ENCODE assay signal across 11 cellular contexts in the genomic region with DNA sequence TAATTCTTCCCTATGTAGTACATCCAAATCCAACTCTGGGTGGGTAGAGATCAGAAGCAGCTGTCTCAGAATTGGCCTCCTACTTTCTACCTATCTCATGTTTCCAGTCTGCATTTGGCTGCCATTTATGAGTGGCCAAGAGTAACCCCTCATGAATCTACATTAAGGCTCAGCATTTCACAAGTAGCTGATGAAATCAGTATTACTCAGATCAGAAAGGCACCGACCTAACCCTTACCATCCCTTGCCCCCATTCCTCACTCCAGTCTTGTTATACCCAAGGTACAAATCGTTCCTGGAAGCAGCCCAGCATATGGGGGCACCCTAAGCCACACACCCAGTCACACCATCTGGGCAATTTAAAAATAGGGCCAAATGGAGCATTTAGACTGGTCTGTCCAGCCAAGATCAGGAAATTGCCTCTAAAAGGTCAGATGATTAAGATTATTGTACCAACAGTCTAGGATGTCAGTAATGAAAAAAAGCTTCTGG. TPM values are rescaled to one million over a fixed set of nuclear protein-coding genes. Genes with fewer than 3 reads are reported as not detected.
DNase-seq lines count a peak whose midpoint lies in the region; ATAC-seq and TF ChIP-seq lines count a peak whose summit lies in the region.
"Had no signal": no experiment of that assay in that cellular context is flagged by ENCODE, and none has a peak within 500 bp of the region (broad histone marks: within the 10 kb centered on the region; RNA-seq: fewer than 3 reads in every experiment).

No MANE protein-coding gene starts in this region.

- H3F3A ChIP-seq in PC-3 (ENCODE audit: low read length, unreplicated experiment), result no peaks in the 10 kb centered on the region

- DNase-seq in T-helper 1 cell (no peak), PC-3 (no peak), cerebellar cortex (ENCODE audit: low spot score) (peak; percentile 67), renal cortical epithelial cell (ENCODE audit: low read depth) (peak; percentile 80), NCI-H1417 (lab: John Stamatoyannopoulos, UW) (no peak), Peyer's patch (no peak)
- DNase-seq: NCI-H2171 treated with DMSO at 0.1 percent for 48 hours had no signal

- H3K27ac Mint-ChIP-seq in T-helper 1 cell treated with Interleukin-12 subunit alpha and Interleukin-12 subunit beta and Interleukin-4 antibody, amounts not matched to agents 30 μg/mL and 1 μg/mL, for 36 hours, result peak overlapping the region; percentile 28

- no peak for TF ChIP-seq POLR2A in Peyer's patch (IDR thresholded peaks at IDR 0.05)

- no TSS peak for BruUV-seq in PC-3 (replicated peaks; lab: Mats Ljungman, UMichigan)

- peaks cover 9% of the 10 kb centered on the region for H3K9me3 Mint-ChIP-seq in T-helper 1 cell treated with Interleukin-12 subunit alpha and Interleukin-12 subunit beta and Interleukin-4 antibody, amounts not matched to agents 30 μg/mL and 1 μg/mL, for 36 hours

- H3K4me3 ChIP-seq in PC-3 (ENCODE audit: low read length), result no peak overlapping the region
- no peak overlapping the region for H3K4me3 ChIP-seq in Peyer's patch
- H3K4me3 ChIP-seq: cardiac muscle cell, vagina had no signal

- peaks cover 46% of the 10 kb centered on the region for H3K36me3 Mint-ChIP-seq in T-helper 1 cell treated with Interleukin-12 subunit alpha and Interleukin-12 subunit beta and Interleukin-4 antibody, amounts not matched to agents 30 μg/mL and 1 μg/mL, for 36 hours (ENCODE audit: low read depth)

- H3K4me1 ChIP-seq in PC-3 (ENCODE audit: insufficient read depth, low read length), result peaks cover 13% of the 10 kb centered on the region
- H3K4me1 ChIP-seq in Peyer's patch, result no peaks in the 10 kb centered on the region
- H3K4me1 ChIP-seq: vagina had no signal

- CTCF ChIA-PET in PC-3 (lab: Charles Lee), result no interaction called here

- H3K27ac ChIP-seq in PC-3 (ENCODE audit: low read length), result no peak overlapping the region
- no peak overlapping the region for H3K27ac ChIP-seq in Peyer's patch
- H3K27ac ChIP-seq: cardiac muscle cell, vagina had no signal

- peak overlapping the region; percentile 43; the same call in 1 of the 2 replicates for H2AFZ ChIP-seq in PC-3 (ENCODE audit: low read length)

- no peaks in the 10 kb centered on the region for H3K27me3 ChIP-seq in PC-3 (ENCODE audit: low read length)
- H3K27me3 ChIP-seq in Peyer's patch, result no peaks in the 10 kb centered on the region
- H3K27me3 ChIP-seq: cardiac muscle cell, vagina had no signal

- H3K36me3 ChIP-seq in PC-3 (ENCODE audit: low read depth, low read length) (no peaks in the 10 kb centered on the region), Peyer's patch (no peaks in the 10 kb centered on the region)
- H3K36me3 ChIP-seq: cardiac muscle cell, vagina had no signal

- H3K79me2 ChIP-seq in PC-3 (ENCODE audit: low read length), result no peaks in the 10 kb centered on the region

- H3K9me3 ChIP-seq in PC-3 (ENCODE audit: low read length) (no peaks in the 10 kb centered on the region), Peyer's patch (no peaks in the 10 kb centered on the region)
- H3K9me3 ChIP-seq: vagina had no signal

- TF ChIP-seq CTCF in PC-3 (conservative IDR thresholded peaks at IDR 0.05; ENCODE audit: low read depth, low read length) (no peak), Peyer's patch (IDR thresholded peaks at IDR 0.05) (no peak)

- ATAC-seq in PC-3 (no peak), HG03442 (IDR thresholded peaks at IDR 0.05; ENCODE audit: unreplicated experiment) (no peak)

- peak overlapping the region; percentile 26 for H3K4me2 ChIP-seq in PC-3 (ENCODE audit: low read length)

- intact Hi-C loops in PC-3 (cut with micrococcal nuclease), result no loop called here

- H4K20me1 ChIP-seq in PC-3 (ENCODE audit: low read length), result no peaks in the 10 kb centered on the region

- POLR2A ChIA-PET in PC-3 (lab: Charles Lee; ENCODE audit: unreplicated experiment), result no interaction called here

- no peak overlapping the region for H3K9ac ChIP-seq in PC-3 (ENCODE audit: low read length)

- no peak overlapping the region for H3K4me3 Mint-ChIP-seq in T-helper 1 cell treated with Interleukin-12 subunit alpha and Interleukin-12 subunit beta and Interleukin-4 antibody, amounts not matched to agents 30 μg/mL and 1 μg/mL, for 36 hours

- H3K9me2 ChIP-seq in PC-3 (replicated peaks; ENCODE audit: low read length), result no peaks in the 10 kb centered on the region

- no peaks in the 10 kb centered on the region for H3K27me3 Mint-ChIP-seq in T-helper 1 cell treated with Interleukin-12 subunit alpha and Interleukin-12 subunit beta and Interleukin-4 antibody, amounts not matched to agents 30 μg/mL and 1 μg/mL, for 36 hours (ENCODE audit: low read depth)

- peaks cover 64% of the 10 kb centered on the region for H3K4me1 Mint-ChIP-seq in T-helper 1 cell treated with Interleukin-12 subunit alpha and Interleukin-12 subunit beta and Interleukin-4 antibody, amounts not matched to agents 30 μg/mL and 1 μg/mL, for 36 hours (ENCODE audit: low read depth)

RNA-seq across cellular contexts. Expression of a gene that starts 37.0 kb away (rescaled TPM):
- not detected in 2 replicates for total RNA-seq in PC-3 (2014; rRNA removed)
- not detected in 2 replicates for total RNA-seq in renal cortical epithelial cell
- total RNA-seq in Peyer's patch, result 1 to 10 TPM in 1 of 4 donors, under 1 TPM in 3; 0.53 to 5.0 (median 0.76) TPM
- total RNA-seq: cardiac muscle cell had no signal

Comparison
In these comparisons a context has a peak if more than half of its experiments do, and no peak if none do; other contexts are left out.
1. DNase-seq: peak in cerebellar cortex (single experiment) and renal cortical epithelial cell (single experiment); none in T-helper 1 cell (0 of 5), PC-3 (single experiment), NCI-H1417 (0 of 3) and Peyer's patch (0 of 3).